ENCODE assay signal across 24 cellular contexts in genomic region chr6:154614101-154614500, GRCh38.
DNase-seq lines count a peak whose midpoint lies in the region; ATAC-seq, FAIRE-seq and TF ChIP-seq lines count a peak whose summit lies in the region.
"Had no signal": no experiment of that assay in that cellular context is flagged by ENCODE, and none has a peak within 500 bp of the region (broad histone marks: within the 10 kb centered on the region; RNA-seq: fewer than 3 reads in every experiment).

No MANE protein-coding gene starts in this region.

- peaks cover 12% of the 10 kb centered on the region for H3K27me3 Mint-ChIP-seq in T-helper 17 cell
- H3K27me3 Mint-ChIP-seq: CD4-positive, alpha-beta T cell; stimulated activated naive CD8-positive, alpha-beta T cell treated with anti-CD3 and anti-CD28 coated beads, Interleukin-15, amount 100 ng/mL, for 72 hours had no signal

- H3K27ac Mint-ChIP-seq in T-helper 17 cell = no peak overlapping the region
- H3K27ac Mint-ChIP-seq: CD4-positive, alpha-beta T cell; nephron progenitor cell; progenitor cell of endocrine pancreas; stimulated activated naive CD8-positive, alpha-beta T cell treated with anti-CD3 and anti-CD28 coated beads, Interleukin-15, amount 100 ng/mL, for 72 hours had no signal

- H3K27ac ChIP-seq in K562 (ENCODE audit: extremely low read depth, low read depth, low read length) (peak overlapping the region; percentile 54; the same call in 2 of the 3 replicates), right lobe of liver (peak overlapping the region in 1 of 3 donors; percentile 25), testis (no peak overlapping the region), left lung (no peak overlapping the region)
- H3K27ac ChIP-seq: cardiac muscle cell, dorsolateral prefrontal cortex, WERI-Rb-1 had no signal

- H3K4me3 Mint-ChIP-seq in T-helper 17 cell = no peak overlapping the region
- H3K4me3 Mint-ChIP-seq: CD4-positive, alpha-beta T cell; nephron progenitor cell; stimulated activated naive CD8-positive, alpha-beta T cell treated with anti-CD3 and anti-CD28 coated beads, Interleukin-15, amount 100 ng/mL, for 72 hours had no signal

- WGBS in K562 (ENCODE audit: insufficient coverage, low coverage, missing lambda C conversion rate) = 45% methylated on average over 4 of the region's 4 CpGs
- WGBS in right lobe of liver (ENCODE audit: insufficient coverage, low coverage, low lambda C conversion rate, missing lambda C conversion rate) = 65% methylated on average over 4 of the region's 4 CpGs
- 91 to 92% methylated on average over 4 of the region's 4 CpGs for WGBS in testis, 2 donors

- H3K4me1 ChIP-seq in K562 (replicated peaks in 1 of 2; ENCODE audit: control insufficient read depth in 2 of 2, insufficient read depth in 2 of 2, low read length in 2 of 2) (peaks cover 15 to 39% of the 10 kb centered on the region in 2 experiments), right lobe of liver (no peaks in the 10 kb centered on the region), testis (no peaks in the 10 kb centered on the region), left lung (no peaks in the 10 kb centered on the region)

- no peaks in the 10 kb centered on the region for H3K27me3 ChIP-seq in K562 (ENCODE audit: control insufficient read depth in 2 of 2, insufficient read depth in 2 of 2, low read length in 2 of 2)
- no peaks in the 10 kb centered on the region for H3K27me3 ChIP-seq in right lobe of liver
- H3K27me3 ChIP-seq in testis = no peaks in the 10 kb centered on the region
- no peaks in the 10 kb centered on the region for H3K27me3 ChIP-seq in left lung
- H3K27me3 ChIP-seq: cardiac muscle cell, MG63 had no signal

- no peak; the same call in 2 of the 3 replicates for ATAC-seq in K562
- ATAC-seq in right lobe of liver = peak in 3 of 4 donors; percentile 15 to 22 (median 18)
- ATAC-seq in T-helper 17 cell = no peak
- no peak for ATAC-seq in left lung
- ATAC-seq: stimulated activated naive CD8-positive, alpha-beta T cell treated with anti-CD3 and anti-CD28 coated beads, Interleukin-15, amount 100 ng/mL, for 72 hours had no signal

- peak; percentile 25 for DNase-seq in EL
- peak; percentile 34 for DNase-seq in LHCN-M2 (ENCODE audit: low read depth)
- no peak for DNase-seq in K562 (ENCODE audit: extremely low read depth in 1 of 4, low spot score in 3 of 4)
- DNase-seq in right lobe of liver = no peak
- no peak for DNase-seq in T-helper 17 cell
- DNase-seq in testis = no peak
- DNase-seq in left lung = no peak
- DNase-seq in NCI-H2171 treated with DMSO at 0.1 percent for 48 hours (lab: John Stamatoyannopoulos, UW) = no peak
- DNase-seq: activated CD8-positive, alpha-beta memory T cell treated with anti-CD3 and anti-CD28 coated beads, Interleukin-2, amount 50 U/mL, for 4 hours; activated effector memory CD4-positive, alpha-beta T cell treated with Interleukin-2 at 50 U/mL for 16 hours; CD4-positive, alpha-beta T cell; dorsolateral prefrontal cortex; H7; left cardiac atrium; MG63; NCI-H1694 treated with DMSO at 0.1 percent for 48 hours; nephron progenitor cell; SIG-M5; stimulated activated CD4-positive, alpha-beta T cell treated with anti-CD3 and anti-CD28 coated beads, Interleukin-4, amount 100 ng/mL, for 4 hours; stimulated activated naive CD8-positive, alpha-beta T cell treated with anti-CD3 and anti-CD28 coated beads, Interleukin-15, amount 100 ng/mL, for 72 hours; WERI-Rb-1 had no signal

- TF ChIP-seq RAD21 in K562 (CRISPR knock-in tag; conservative IDR thresholded peaks at IDR 0.05 in 1 of 2, IDR thresholded peaks at IDR 0.05 in 1 of 2) = no peak

- H3K36me3 ChIP-seq in K562 (ENCODE audit: control insufficient read depth, insufficient read depth, low read length) = no peaks in the 10 kb centered on the region
- no peaks in the 10 kb centered on the region for H3K36me3 ChIP-seq in right lobe of liver
- H3K36me3 ChIP-seq in testis (ENCODE audit: low read depth, missing control alignments) = no peaks in the 10 kb centered on the region
- no peaks in the 10 kb centered on the region for H3K36me3 ChIP-seq in left lung
- H3K36me3 ChIP-seq: cardiac muscle cell, MG63, WERI-Rb-1 had no signal

- H3K9ac ChIP-seq in K562 (ENCODE audit: insufficient read depth in 1 of 2, low read depth in 2 of 2, low read length in 2 of 2) = no peak overlapping the region

- peaks cover 4% of the 10 kb centered on the region for H3K36me3 Mint-ChIP-seq in T-helper 17 cell (ENCODE audit: low read depth)

- BruUV-seq in K562 (replicated peaks; lab: Mats Ljungman, UMichigan) = no TSS peak

- H3K9me3 ChIP-seq in K562 (replicated peaks; ENCODE audit: control insufficient read depth, insufficient read depth, low read depth, low read length) = no peaks in the 10 kb centered on the region
- no peaks in the 10 kb centered on the region for H3K9me3 ChIP-seq in right lobe of liver
- no peaks in the 10 kb centered on the region for H3K9me3 ChIP-seq in T-helper 17 cell (ENCODE audit: control insufficient read depth, low read length, poor library complexity, severe bottlenecking)
- no peaks in the 10 kb centered on the region for H3K9me3 ChIP-seq in testis
- no peaks in the 10 kb centered on the region for H3K9me3 ChIP-seq in left lung
- H3K9me3 ChIP-seq: MG63 had no signal

- in situ Hi-C loops in K562 (cut with MboI) = no loop called here

- CTCF ChIA-PET in K562 (lab: Yijun Ruan, JAX; ENCODE audit: low intra/inter-chr PET ratio) = no interaction called here

- H3K4me1 Mint-ChIP-seq in T-helper 17 cell = no peaks in the 10 kb centered on the region

- no peaks in the 10 kb centered on the region for H4K20me1 ChIP-seq in K562 (replicated peaks; ENCODE audit: control insufficient read depth, insufficient read depth, low read length)

- no peaks in the 10 kb centered on the region for H3K9me1 ChIP-seq in K562 (ENCODE audit: control insufficient read depth, insufficient read depth, low read length)

- POLR2A ChIA-PET in K562 (lab: Yijun Ruan, JAX) = interaction anchor here (1.3 kb wide), 1 partner anchor 16 kb away, joined by 3 read pairs; no protein-coding TSS in a partner anchor

- no peak overlapping the region for H3K4me3 ChIP-seq in K562
- no peak overlapping the region for H3K4me3 ChIP-seq in right lobe of liver
- H3K4me3 ChIP-seq in testis = no peak overlapping the region
- H3K4me3 ChIP-seq in left lung = no peak overlapping the region
- H3K4me3 ChIP-seq: cardiac muscle cell, dorsolateral prefrontal cortex, MG63 had no signal

- no peak for TF ChIP-seq EP300 in K562 (IDR thresholded peaks at IDR 0.05; ENCODE audit: low read length)

- H3K79me2 ChIP-seq in K562 (ENCODE audit: control insufficient read depth, insufficient read depth, low read length) = no peaks in the 10 kb centered on the region

- FAIRE-seq in K562 (lab: Jason Lieb, UNC) = no peak
- FAIRE-seq: small intestine had no signal

- TF ChIP-seq POLR2A in K562 (conservative IDR thresholded peaks at IDR 0.05) (no peak), right lobe of liver (IDR thresholded peaks at IDR 0.05) (no peak), testis (IDR thresholded peaks at IDR 0.05) (no peak)

- intact Hi-C loops in K562 (cut with micrococcal nuclease) = loop anchor here (2.0 kb wide), 1 partner anchor 105 kb away; no protein-coding TSS in a partner anchor
- intact Hi-C loops in right lobe of liver (cut with DNase I) = no loop called here
- intact Hi-C loops in testis (cut with DNase I; ENCODE audit: low total_unique reads) = no loop called here
- intact Hi-C loops in left lung (cut with DNase I) = no loop called here

- peak overlapping the region; percentile 93 for H2AFZ ChIP-seq in K562 (ENCODE audit: low read depth, low read length)

- TF ChIP-seq CTCF in K562 (IDR thresholded peaks at IDR 0.05 in 2 of 3, conservative IDR thresholded peaks at IDR 0.05 in 1 of 3; ENCODE audit: insufficient read depth in 2 of 3, low read depth in 1 of 3, low read length in 3 of 3) (no peak), right lobe of liver (IDR thresholded peaks at IDR 0.05) (no peak), testis (IDR thresholded peaks at IDR 0.05) (no peak), left lung (IDR thresholded peaks at IDR 0.05) (no peak)

- 0 out of 2 replicates have a peak overlapping the region, but pooled peaks have one; percentile 10 for H3K4me2 ChIP-seq in K562 (ENCODE audit: insufficient read depth, low read length)

TF ChIP-seq in K562, 482 proteins besides CTCF, POLR2A, EP300 and RAD21 (continues in another document):
- TF ChIP-seq TEAD2 (tag; IDR thresholded peaks at IDR 0.05) (no peak), PHF21A (IDR thresholded peaks at IDR 0.05; ENCODE audit: borderline replicate concordance, low read depth) (no peak), LCOR (CRISPR knock-in tag; IDR thresholded peaks at IDR 0.05) (no peak; the same call in 1 of the 2 replicates)

Comparison
In these comparisons a context has a peak if more than half of its experiments do, and no peak if none do; other contexts are left out.
1. DNase-seq: peak in EL (single experiment) and LHCN-M2 (single experiment); none in K562 (0 of 4), right lobe of liver (0 of 3), T-helper 17 cell (0 of 3), testis (single experiment), left lung (0 of 2) and NCI-H2171 treated with DMSO at 0.1 percent for 48 hours (single experiment).
2. ATAC-seq: peak in right lobe of liver (3 of 4); none in K562 (single experiment), T-helper 17 cell (single experiment) and left lung (single experiment).